ENCODE assay signal across 8 cellular contexts in genomic region chr6:13575377-13575775, GRCh38. TPM values are rescaled to one million over a fixed set of nuclear protein-coding genes. Genes with fewer than 3 reads are reported as not detected.
DNase-seq lines count a peak whose midpoint lies in the region; ATAC-seq, FAIRE-seq and TF ChIP-seq lines count a peak whose summit lies in the region.

No MANE protein-coding gene starts in this region.

- H3K36me3 ChIP-seq in small intestine (ENCODE audit: control insufficient read depth in 2 of 2, insufficient read depth in 2 of 2, low read length in 2 of 2) = no peaks in the 10 kb centered on the region

- no peaks in the 10 kb centered on the region for H3K27me3 ChIP-seq in small intestine (ENCODE audit: control insufficient read depth in 2 of 2, insufficient read depth in 2 of 2, low read length in 2 of 2)

- peak overlapping the region; percentile 94 for H3K27ac Mint-ChIP-seq in activated B cell treated with CpG ODN at 0.5 μM for 24 hours

- TF ChIP-seq CTCF in GM20000 (IDR thresholded peaks at IDR 0.05; ENCODE audit: extremely low read depth, missing control alignments) (peak; percentile 64), activated B cell treated with CpG ODN at 0.5 μM for 24 hours (IDR thresholded peaks at IDR 0.05) (peak; percentile 49), foreskin fibroblast (IDR thresholded peaks at IDR 0.05; ENCODE audit: low read depth, low read length) (peak; percentile 76)

- H3K4me3 Mint-ChIP-seq in activated B cell treated with CpG ODN at 0.5 μM for 24 hours = peak overlapping the region; percentile 90

- H3K27me3 Mint-ChIP-seq in activated B cell treated with CpG ODN at 0.5 μM for 24 hours = no peaks in the 10 kb centered on the region

- H3K9me3 Mint-ChIP-seq in activated B cell treated with CpG ODN at 0.5 μM for 24 hours = no peaks in the 10 kb centered on the region

- POLR2A ChIA-PET in activated B cell treated with CpG ODN at 0.5 μM for 24 hours (lab: Charles Lee) = interaction anchor here (0.7 to 3.5 kb wide), 30 partner anchors 9 to 548 kb away, joined by 3 to 84 read pairs (median 5); partner anchors contain the start of genes GFOD1, NOL7, RANBP9 and TBC1D7

- H3K36me3 Mint-ChIP-seq in activated B cell treated with CpG ODN at 0.5 μM for 24 hours (ENCODE audit: low read depth) = peaks cover 15% of the 10 kb centered on the region

- DNase-seq in GM20000 (ENCODE audit: low spot score) (no peak), activated B cell treated with CpG ODN at 0.5 μM for 24 hours (no peak), foreskin fibroblast (no peak), small intestine (no peak), DMS114 treated with DMSO at 0.1 percent for 48 hours (lab: John Stamatoyannopoulos, UW; ENCODE audit: unreplicated experiment) (no peak), NCI-H526 (lab: John Stamatoyannopoulos, UW) (no peak), NCI-H69 (lab: John Stamatoyannopoulos, UW) (no peak)
- DNase-seq in stimulated activated CD4-positive, alpha-beta T cell treated with anti-CD3 and anti-CD28 coated beads, Interleukin-12 subunit alpha, Interleukin-12 subunit beta, amount 100 ng/mL, for 4 hours = no peak

- H3K4me1 ChIP-seq in small intestine (ENCODE audit: control insufficient read depth in 2 of 2, insufficient read depth in 1 of 2, low read depth in 1 of 2, low read length in 1 of 2) = peaks cover 0 to 3% of the 10 kb centered on the region in 2 donors

- peak overlapping the region; percentile 96 to 98 for H3K27ac ChIP-seq in small intestine (ENCODE audit: low read depth in 1 of 2, low read length in 1 of 2)

- H3K4me1 Mint-ChIP-seq in activated B cell treated with CpG ODN at 0.5 μM for 24 hours = peaks cover 23% of the 10 kb centered on the region

- no peak for FAIRE-seq in small intestine (lab: Jason Lieb, UNC)

- intact Hi-C loops in activated B cell treated with CpG ODN at 0.5 μM for 24 hours (cut with micrococcal nuclease) = loop anchor here (1.0 to 2.0 kb wide), 3 partner anchors 147 to 247 kb away; partner anchors contain the start of gene TBC1D7

- H3K4me3 ChIP-seq in foreskin fibroblast (ENCODE audit: low read depth in 1 of 2, low read length in 2 of 2) (peak overlapping the region; percentile 77 to 89), small intestine (ENCODE audit: low read depth in 1 of 2, low read length in 2 of 2) (peak overlapping the region in 1 of 2 donors; percentile 66)

- H3K9me3 ChIP-seq in small intestine (ENCODE audit: control insufficient read depth, low read depth) = no peaks in the 10 kb centered on the region

- no peak for ATAC-seq in activated B cell treated with CpG ODN at 0.5 μM for 24 hours (ENCODE audit: low read depth)

- CTCF ChIA-PET in activated B cell treated with CpG ODN at 0.5 μM for 24 hours (lab: Charles Lee) = interaction anchor here (0.6 to 3.1 kb wide), 22 partner anchors 9 to 247 kb away, joined by 3 to 24 read pairs (median 4); partner anchors contain the start of genes GFOD1, NOL7 and TBC1D7

- WGBS in small intestine, 3 donors = 24 to 29% (median 29%) methylated on average over 3 of the region's 3 CpGs

RNA-seq across cellular contexts. Expression of gene SIRT5, which starts 1.0 kb away (rescaled TPM):
- 9.7 and 12.4 TPM in 2 replicates for total RNA-seq in activated B cell treated with CpG ODN at 0.5 μM for 24 hours
- 10 to 100 TPM in 1 of 3 donors, 1 to 10 TPM in 2; 7.5 to 10.3 (median 7.6) TPM for polyA plus RNA-seq in small intestine

RNA-seq across cellular contexts. Expression of gene NOL7, which starts 39.8 kb away (rescaled TPM):
- total RNA-seq in activated B cell treated with CpG ODN at 0.5 μM for 24 hours = 67.5 and 74.4 TPM in 2 replicates
- polyA plus RNA-seq in small intestine = 10 to 100 TPM; 62.6 to 80.2 (median 79.3) TPM
